ENCODE assay signal across 1 cellular context in genomic region chr18:8260847-8261246, GRCh38.
TF ChIP-seq lines count a peak whose summit lies in the region.

No MANE protein-coding gene starts in this region.

TF ChIP-seq in H1, 55 proteins besides CTCF, POLR2A, EP300 and RAD21 (continued from another document):
- TF ChIP-seq CHD7 (IDR thresholded peaks at IDR 0.05; ENCODE audit: insufficient replicate concordance, low read length) (no peak), CHD2 (IDR thresholded peaks at IDR 0.05; ENCODE audit: low read length) (no peak), ATF3 (IDR thresholded peaks at IDR 0.05; ENCODE audit: insufficient read depth, low read depth, low read length) (no peak), KDM4A (IDR thresholded peaks at IDR 0.05; ENCODE audit: low read depth, low read length, severe bottlenecking) (no peak), PHF8 (conservative IDR thresholded peaks at IDR 0.05; ENCODE audit: low read depth, low read length) (no peak), ZNF274 (IDR thresholded peaks at IDR 0.05; ENCODE audit: borderline replicate concordance, extremely low read depth, low read length) (no peak), NRF1 (IDR thresholded peaks at IDR 0.05; ENCODE audit: low read depth, low read length) (no peak)
